In genomic region chr1:2174348-2175054, GRCh38 we compare ENCODE assay signal across 8 cellular contexts. TPM values are rescaled to one million over a fixed set of nuclear protein-coding genes. Genes with fewer than 3 reads are reported as not detected.
DNase-seq lines count a peak whose midpoint lies in the region; ATAC-seq and TF ChIP-seq lines count a peak whose summit lies in the region.

No MANE protein-coding gene starts in this region.

- H3K4me1 ChIP-seq in Caco-2: no peaks in the 10 kb centered on the region
- no peaks in the 10 kb centered on the region for H3K4me1 ChIP-seq in PC-3 (ENCODE audit: insufficient read depth, low read length)
- H3K4me1 ChIP-seq in heart left ventricle: peaks cover 0 to 10% (median 4%) of the 10 kb centered on the region in 12 donors
- H3K4me1 ChIP-seq in psoas muscle: no peaks in the 10 kb centered on the region

- no peaks in the 10 kb centered on the region for H3K9me2 ChIP-seq in PC-3 (replicated peaks; ENCODE audit: low read length)

- H3K4me2 ChIP-seq in PC-3 (ENCODE audit: low read length): peak overlapping the region; percentile 48

- DNase-seq in Caco-2 (peak; percentile 57 to 66), HPDE6-E6E7 (ENCODE audit: extremely low spot score) (peak; percentile 75), PC-3 (peak; percentile 78), amniotic epithelial cell (ENCODE audit: low read depth) (peak; percentile 31), heart left ventricle (peak; percentile 58 to 80 (median 61)), psoas muscle (peak; percentile 55 to 77)

- intact Hi-C loops in Caco-2 (cut with micrococcal nuclease; ENCODE audit: unreplicated experiment) (loop anchor here (2.0 kb wide), 2 partner anchors 42 to 66 kb away; no protein-coding TSS in a partner anchor), PC-3 (cut with micrococcal nuclease) (no loop called here), heart left ventricle (cut with DNase I) (loop anchor here in 8 of 10 donors (1.0 to 10.0 kb wide), 8 partner anchors 37 to 230 kb away; no protein-coding TSS in a partner anchor), psoas muscle (cut with DNase I) (loop anchor here in 1 of 2 donors (2.0 to 5.0 kb wide), 2 partner anchors 42 to 72 kb away; no protein-coding TSS in a partner anchor)

- no peaks in the 10 kb centered on the region for H3K27me3 ChIP-seq in Caco-2 (replicated peaks; ENCODE audit: control insufficient read depth, insufficient read depth, low read length)
- no peaks in the 10 kb centered on the region for H3K27me3 ChIP-seq in PC-3 (ENCODE audit: low read length)
- no peaks in the 10 kb centered on the region for H3K27me3 ChIP-seq in heart left ventricle
- peaks cover 0 to 14% (median 0%) of the 10 kb centered on the region in 3 donors for H3K27me3 ChIP-seq in psoas muscle (ENCODE audit: insufficient read depth in 3 of 3, low read length in 2 of 3)

- peaks cover 16% of the 10 kb centered on the region for H3K36me3 Mint-ChIP-seq in Caco-2 (ENCODE audit: insufficient read depth, unreplicated experiment)

- no peaks in the 10 kb centered on the region for H3K27me3 Mint-ChIP-seq in Caco-2 (ENCODE audit: insufficient read depth, unreplicated experiment)

- H3K27ac Mint-ChIP-seq in Caco-2 (ENCODE audit: unreplicated experiment): no peak overlapping the region

- no peak overlapping the region for H3K4me3 Mint-ChIP-seq in Caco-2 (ENCODE audit: unreplicated experiment)

- H3K79me2 ChIP-seq in PC-3 (ENCODE audit: low read length): no peaks in the 10 kb centered on the region

- H3K4me1 Mint-ChIP-seq in Caco-2 (ENCODE audit: low read depth, unreplicated experiment): no peaks in the 10 kb centered on the region

- H3K9ac ChIP-seq in PC-3 (ENCODE audit: low read length): no peak overlapping the region

- peak overlapping the region; percentile 59 for H2AFZ ChIP-seq in PC-3 (ENCODE audit: low read length)

- WGBS in heart left ventricle, 4 donors: 20 to 36% (median 29%) methylated on average over 25 to 31 of the region's 31 CpGs
- WGBS in psoas muscle, 3 donors: 3 to 7% (median 4%) methylated on average over 31 of the region's 31 CpGs

- H3K4me3 ChIP-seq in Caco-2 (ENCODE audit: low read depth, low read length): no peak overlapping the region
- H3K4me3 ChIP-seq in PC-3 (ENCODE audit: low read length): no peak overlapping the region; the same call in 1 of the 2 replicates
- peak overlapping the region; percentile 7 to 63 (median 44) for H3K4me3 ChIP-seq in heart left ventricle
- H3K4me3 ChIP-seq in psoas muscle: peak overlapping the region; percentile 63

- ATAC-seq in PC-3 (peak; percentile 91), heart left ventricle (peak; percentile 33 to 88 (median 70)), psoas muscle (peak; percentile 76 to 94 (median 81)), GM18858 (IDR thresholded peaks at IDR 0.05; ENCODE audit: unreplicated experiment) (no peak), GM18873 (IDR thresholded peaks at IDR 0.05; ENCODE audit: low FRiP score, unreplicated experiment) (no peak)

- no peaks in the 10 kb centered on the region for H3F3A ChIP-seq in PC-3 (ENCODE audit: low read length, unreplicated experiment)

- CTCF ChIA-PET in Caco-2 (lab: Charles Lee): interaction anchor here (0.6 to 1.4 kb wide), 5 partner anchors 15 to 230 kb away, joined by 3 to 11 read pairs (median 4); partner anchors contain the start of gene PRKCZ
- CTCF ChIA-PET in PC-3 (lab: Charles Lee): interaction anchor here (0.8 to 1.8 kb wide), 6 partner anchors 15 to 66 kb away, joined by 3 to 27 read pairs (median 4); partner anchors contain the start of gene FAAP20

- BruUV-seq in Caco-2 (replicated peaks; lab: Mats Ljungman, UMichigan) (no TSS peak), PC-3 (replicated peaks; lab: Mats Ljungman, UMichigan) (no TSS peak)

- H3K9me3 Mint-ChIP-seq in Caco-2 (ENCODE audit: unreplicated experiment): no peaks in the 10 kb centered on the region

- H3K36me3 ChIP-seq in Caco-2 (ENCODE audit: control insufficient read depth, insufficient read depth, low read length) (no peaks in the 10 kb centered on the region; the same call in 1 of the 2 replicates), PC-3 (ENCODE audit: low read depth, low read length) (no peaks in the 10 kb centered on the region; the same call in 1 of the 2 replicates), heart left ventricle (peaks cover 0 to 4% (median 0%) of the 10 kb centered on the region in 9 donors), psoas muscle (ENCODE audit: insufficient read depth in 1 of 2, low read depth in 1 of 2) (no peaks in the 10 kb centered on the region)

- no peak overlapping the region for H3K27ac ChIP-seq in PC-3 (ENCODE audit: low read length)
- H3K27ac ChIP-seq in heart left ventricle: peak overlapping the region in 3 of 12 donors; percentile 12 to 60 (median 28)
- H3K27ac ChIP-seq in psoas muscle: no peak overlapping the region

- H3K9me3 ChIP-seq in Caco-2 (no peaks in the 10 kb centered on the region), PC-3 (ENCODE audit: low read length) (no peaks in the 10 kb centered on the region), heart left ventricle (no peaks in the 10 kb centered on the region), psoas muscle (no peaks in the 10 kb centered on the region)

- no peaks in the 10 kb centered on the region for H4K20me1 ChIP-seq in PC-3 (ENCODE audit: low read length)

- TF ChIP-seq CTCF in Caco-2 (IDR thresholded peaks at IDR 0.05; ENCODE audit: insufficient read depth in 1 of 2, low read depth in 1 of 2, low read length in 1 of 2, severe bottlenecking in 1 of 2, unreplicated experiment in 1 of 2): peak; percentile 79 to 81
- TF ChIP-seq CTCF in PC-3 (conservative IDR thresholded peaks at IDR 0.05; ENCODE audit: low read depth, low read length): peak; percentile 99
- TF ChIP-seq CTCF in heart left ventricle (IDR thresholded peaks at IDR 0.05): peak; percentile 82 to 97 (median 88)
- TF ChIP-seq CTCF in psoas muscle (IDR thresholded peaks at IDR 0.05): peak; percentile 82

- no peak for TF ChIP-seq POLR2A in heart left ventricle (IDR thresholded peaks at IDR 0.05)

- POLR2A ChIA-PET in Caco-2 (lab: Charles Lee): no interaction called here
- POLR2A ChIA-PET in PC-3 (lab: Charles Lee; ENCODE audit: unreplicated experiment): interaction anchor here (0.6 kb wide), 1 partner anchor 55 kb away, joined by 3 read pairs; no protein-coding TSS in a partner anchor

RNA-seq across cellular contexts. Expression of gene FAAP20, which starts 20.1 kb away (rescaled TPM):
- 62.5 and 72.4 TPM in 2 replicates for total RNA-seq in Caco-2 (2022)
- total RNA-seq in PC-3 (2014; rRNA removed): 114 and 148 TPM in 2 replicates
- 10 to 100 TPM; 20.9 to 50.8 (median 34.8) TPM for total RNA-seq in heart left ventricle
- 10 to 100 TPM; 57.3 to 61.3 TPM for polyA plus RNA-seq in heart left ventricle
- 10 to 100 TPM; 17.8 to 26.3 (median 19.4) TPM for total RNA-seq in psoas muscle
- polyA plus RNA-seq in psoas muscle: 10 to 100 TPM; 22.1 to 48.1 (median 28.2) TPM

RNA-seq across cellular contexts. Expression of gene SKI, which starts 53.6 kb away (rescaled TPM):
- total RNA-seq in Caco-2 (2022) (38.2 and 39.8 TPM in 2 replicates), PC-3 (2014; rRNA removed) (28.3 and 61.7 TPM in 2 replicates), heart left ventricle (10 to 100 TPM; 28.8 to 52.7 (median 41.3) TPM), psoas muscle (10 to 100 TPM; 21.4 to 32.1 (median 30.3) TPM)
- polyA plus RNA-seq in heart left ventricle (10 to 100 TPM; 16.9 to 28.7 TPM), psoas muscle (10 to 100 TPM in 2 of 3 donors, 1 to 10 TPM in 1; 7.7 to 20.9 (median 18.3) TPM)

Comparison
In these comparisons a context has a peak if more than half of its experiments do, and no peak if none do; other contexts are left out.
1. H3K4me3 ChIP-seq: peak in heart left ventricle (12 of 12) and psoas muscle (single experiment); none in Caco-2 (single experiment) and PC-3 (single experiment).
2. ATAC-seq: peak in PC-3 (single experiment), heart left ventricle (4 of 4) and psoas muscle (4 of 4); none in GM18858 (single experiment) and GM18873 (single experiment).
3. Peak in every context shown above with its lines, with median percentiles within 50 percentile points of each other: DNase-seq and CTCF ChIP-seq.